ENCODE assay signal across 8 cellular contexts in the genomic region with DNA sequence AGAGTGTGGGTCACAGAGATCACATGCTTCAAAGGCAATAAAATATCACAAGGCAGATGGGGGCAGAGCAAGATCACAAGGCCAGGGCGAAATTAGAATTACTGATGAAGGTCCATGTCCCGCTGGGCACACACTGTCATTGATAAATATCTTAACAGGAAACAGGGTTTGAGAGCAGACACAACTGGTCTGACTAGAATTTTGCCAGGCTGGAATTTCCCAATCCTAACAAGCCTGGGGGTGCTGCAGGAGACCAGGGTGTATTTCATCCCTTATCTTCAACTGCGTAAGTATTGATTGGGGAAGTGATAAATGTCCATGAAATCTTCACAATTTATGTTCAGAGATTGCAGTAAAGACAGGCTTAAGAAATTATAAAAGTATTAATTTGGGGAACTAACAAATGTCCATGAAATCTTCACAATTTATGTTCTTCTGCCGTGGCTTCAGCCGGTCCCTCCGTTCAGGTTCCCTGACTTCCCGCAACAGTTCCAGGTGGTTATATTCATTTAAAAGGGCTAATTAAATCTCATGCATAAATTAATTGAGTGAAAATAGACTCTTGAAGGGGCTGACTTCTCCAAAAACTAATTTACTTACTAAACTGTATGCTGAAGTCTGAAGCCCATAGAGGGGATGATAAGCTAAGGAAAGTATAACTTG. TPM values are rescaled to one million over a fixed set of nuclear protein-coding genes. Genes with fewer than 3 reads are reported as not detected.
DNase-seq lines count a peak whose midpoint lies in the region; ATAC-seq and TF ChIP-seq lines count a peak whose summit lies in the region.
"Not testable (repeated sequence)": the region's sequence is repeated elsewhere in the genome, so short reads cannot be mapped to it uniquely, and the experiment has no call there.

No MANE protein-coding gene starts in this region.

- not testable (repeated sequence) for H3K9ac ChIP-seq in mesendoderm (ENCODE audit: low read length)

- H3K56ac ChIP-seq in mesendoderm (ENCODE audit: low read length), result not testable (repeated sequence)

- not testable (repeated sequence) for ATAC-seq in GM23338, WTC11

- H3K4me2 ChIP-seq in GM23338; mesendoderm (ENCODE audit: low read length): not testable (repeated sequence)

- H2BK120ac ChIP-seq in mesendoderm (ENCODE audit: low read depth, low read length), result not testable (repeated sequence)

- not testable (repeated sequence) for H3K18ac ChIP-seq in mesendoderm (ENCODE audit: low read length)

- H2AFZ ChIP-seq in GM23338, result not testable (repeated sequence)

- not testable (repeated sequence) for H3K9me3 ChIP-seq in BE2C

- H3F3A ChIP-seq in GM23338 (replicated peaks; ENCODE audit: low read depth), result not testable (repeated sequence)

- H3K4me3 ChIP-seq in BE2C (ENCODE audit: low read depth, low read length); GM23338; epithelial cell of esophagus (ENCODE audit: low read length); mesendoderm (ENCODE audit: low read length): not testable (repeated sequence)

- POLR2A ChIA-PET in WTC11 (lab: Charles Lee), result not testable (repeated sequence)

- not testable (repeated sequence) for H3K23ac ChIP-seq in mesendoderm (ENCODE audit: low read length)

- peak overlapping the region; percentile 57 for H3K27ac Mint-ChIP-seq in GM23338
- H3K27ac Mint-ChIP-seq in WTC11, result peak overlapping the region; percentile 75
- H3K27ac Mint-ChIP-seq in neural crest cell (ENCODE audit: unreplicated experiment), result peak overlapping the region; percentile 86
- H3K27ac Mint-ChIP-seq in type B pancreatic cell, result peak overlapping the region; percentile 57

- CTCF ChIA-PET in WTC11 (lab: Charles Lee), result not testable (repeated sequence)

- not testable (repeated sequence) for H2AK5ac ChIP-seq in mesendoderm (ENCODE audit: low read length)

- H3K36me3 ChIP-seq in BE2C (peaks cover 91% of the 10 kb centered on the region), GM23338 (ENCODE audit: insufficient read depth) (peaks cover 37% of the 10 kb centered on the region; the same call in 1 of the 2 replicates)
- H3K36me3 ChIP-seq in mesendoderm (ENCODE audit: control insufficient read depth, insufficient read depth, low read length), result not testable (repeated sequence)

- not testable (repeated sequence) for H3K27me3 ChIP-seq in BE2C; GM23338 (ENCODE audit: insufficient read depth); mesendoderm (ENCODE audit: insufficient read depth, low read length, poor library complexity)

- H4K20me1 ChIP-seq in GM23338 (replicated peaks; ENCODE audit: insufficient read depth), result not testable (repeated sequence)

- H3K36me3 Mint-ChIP-seq in GM23338 (ENCODE audit: low read depth) (peaks cover 78% of the 10 kb centered on the region), WTC11 (peaks cover 69% of the 10 kb centered on the region), neural crest cell (ENCODE audit: low read depth) (peaks cover 42% of the 10 kb centered on the region), type B pancreatic cell (peaks cover 60% of the 10 kb centered on the region)

- H3K4ac ChIP-seq in mesendoderm (ENCODE audit: low read depth, low read length), result not testable (repeated sequence)

- not testable (repeated sequence) for H4K8ac ChIP-seq in mesendoderm (ENCODE audit: low read depth, low read length)

- WGBS in mesendoderm (ENCODE audit: extremely low coverage, insufficient coverage, low lambda C conversion rate), result no CpG with 5 or more reads among the region's 7 CpGs

- not testable (repeated sequence) for H3K79me1 ChIP-seq in mesendoderm (ENCODE audit: low read length)

- H4K5ac ChIP-seq in mesendoderm (ENCODE audit: low read length), result not testable (repeated sequence)

- H3K27me3 Mint-ChIP-seq in GM23338 (ENCODE audit: insufficient read depth, low read depth, poor library complexity); WTC11 (ENCODE audit: low read depth); neural crest cell (ENCODE audit: low read depth); type B pancreatic cell: not testable (repeated sequence)

- not testable (repeated sequence) for H3K4me1 Mint-ChIP-seq in GM23338; type B pancreatic cell (ENCODE audit: unreplicated experiment)
- H3K4me1 Mint-ChIP-seq in WTC11, result peaks cover 19% of the 10 kb centered on the region
- H3K4me1 Mint-ChIP-seq in neural crest cell, result peaks cover 23% of the 10 kb centered on the region

- H3K27ac ChIP-seq in GM23338 (ENCODE audit: low read depth); mesendoderm (ENCODE audit: low read depth, low read length): not testable (repeated sequence)

- not testable (repeated sequence) for H2BK5ac ChIP-seq in mesendoderm (ENCODE audit: low read length)

- DNase-seq in BE2C, result peak; percentile 33
- not testable (repeated sequence) for DNase-seq in GM23338 (ENCODE audit: low spot score); WTC11 (ENCODE audit: low spot score); neural crest cell (ENCODE audit: low read depth, low spot score); type B pancreatic cell (ENCODE audit: extremely low spot score, unreplicated experiment)
- DNase-seq in SK-N-DZ (ENCODE audit: low spot score), result peak; percentile 30
- peak; percentile 53 for DNase-seq in epithelial cell of esophagus (ENCODE audit: low read depth)
- DNase-seq in mesendoderm, result peak; percentile 38

- not testable (repeated sequence) for H2BK15ac ChIP-seq in mesendoderm (replicated peaks; ENCODE audit: low read depth)

- H3K4me1 ChIP-seq in BE2C; GM23338 (ENCODE audit: insufficient read depth); mesendoderm (ENCODE audit: control insufficient read depth, low read depth, low read length): not testable (repeated sequence)

- H3K4me3 Mint-ChIP-seq in GM23338, result peak overlapping the region; percentile 4; the same call in 1 of the 3 replicates
- H3K4me3 Mint-ChIP-seq in WTC11, result peak overlapping the region; percentile 15; the same call in 1 of the 2 replicates
- H3K4me3 Mint-ChIP-seq in neural crest cell, result peak overlapping the region; percentile 31
- peak overlapping the region; percentile 34 for H3K4me3 Mint-ChIP-seq in type B pancreatic cell

- not testable (repeated sequence) for TF ChIP-seq CTCF in BE2C (IDR thresholded peaks at IDR 0.05; ENCODE audit: low read depth, low read length); GM23338 (conservative IDR thresholded peaks at IDR 0.05; ENCODE audit: low read depth in 2 of 2); WTC11 (IDR thresholded peaks at IDR 0.05); epithelial cell of esophagus (IDR thresholded peaks at IDR 0.05; ENCODE audit: insufficient read depth, low read depth, low read length, missing control alignments); neural crest cell (conservative IDR thresholded peaks at IDR 0.05); type B pancreatic cell (conservative IDR thresholded peaks at IDR 0.05)

- H3K9me2 ChIP-seq in GM23338 (ENCODE audit: insufficient read depth), result not testable (repeated sequence)

- H3K9me3 Mint-ChIP-seq in GM23338, WTC11, neural crest cell, type B pancreatic cell: not testable (repeated sequence)

- H3K79me2 ChIP-seq in GM23338 (replicated peaks; ENCODE audit: insufficient read depth), result peaks cover 12% of the 10 kb centered on the region
- not testable (repeated sequence) for H3K79me2 ChIP-seq in mesendoderm (ENCODE audit: control insufficient read depth, insufficient read depth, low read length)

RNA-seq across cellular contexts. Expression of gene BZW2, which starts 33.1 kb away (rescaled TPM):
- polyA plus RNA-seq in BE2C (2012; ENCODE audit: insufficient read depth, insufficient read length, low read depth), result 163 TPM
- total RNA-seq in GM23338 (2014; rRNA removed; shearing (Covaris generic)), result 95.3 and 108 TPM in 2 replicates
- polyA plus RNA-seq in GM23338 (2016; fragmentation: Nextera tagmentation; extraction: Ambion mirVana), result 83.9 and 88.8 TPM in 2 replicates
- 167 and 193 TPM in 2 replicates for polyA plus RNA-seq in SK-N-DZ (2014; cell fraction: cytosol; rRNA removed)
- polyA plus RNA-seq in SK-N-DZ (2014; cell fraction: nucleus; rRNA removed), result 87.9 and 91.2 TPM in 2 replicates
- total RNA-seq in WTC11 (2021) (100.0 to 105 TPM (median 104 TPM) in 3 replicates), neural crest cell (98.2 and 108 TPM in 2 replicates), type B pancreatic cell (ENCODE audit: low replicate concordance) (73.3 and 89.8 TPM in 2 replicates)
- 92.1 TPM for polyA plus RNA-seq in mesendoderm (2013, experiment 1 of 2)
- 94.1 TPM for polyA plus RNA-seq in mesendoderm (2013, experiment 2 of 2)

RNA-seq across cellular contexts. Expression of gene ANKMY2, which starts 33.5 kb away (rescaled TPM):
- polyA plus RNA-seq in BE2C (2012; ENCODE audit: insufficient read depth, insufficient read length, low read depth), result 12.6 TPM
- total RNA-seq in GM23338 (2014; rRNA removed; shearing (Covaris generic)), result 9.2 and 9.5 TPM in 2 replicates
- polyA plus RNA-seq in GM23338 (2016; fragmentation: Nextera tagmentation; extraction: Ambion mirVana), result 3.1 and 4.4 TPM in 2 replicates
- polyA plus RNA-seq in SK-N-DZ (2014; cell fraction: cytosol; rRNA removed), result 14.6 and 21.9 TPM in 2 replicates
- polyA plus RNA-seq in SK-N-DZ (2014; cell fraction: nucleus; rRNA removed), result 15.3 and 17.0 TPM in 2 replicates
- total RNA-seq in WTC11 (2021) (12.0 to 13.6 TPM (median 13.0 TPM) in 3 replicates), neural crest cell (24.7 and 25.0 TPM in 2 replicates), type B pancreatic cell (ENCODE audit: low replicate concordance) (15.2 and 21.5 TPM in 2 replicates)
- polyA plus RNA-seq in mesendoderm (2013, experiment 1 of 2), result 6.3 TPM
- polyA plus RNA-seq in mesendoderm (2013, experiment 2 of 2), result 6.5 TPM
